1 cellular context compared by ENCODE assay signal in the genomic region with DNA sequence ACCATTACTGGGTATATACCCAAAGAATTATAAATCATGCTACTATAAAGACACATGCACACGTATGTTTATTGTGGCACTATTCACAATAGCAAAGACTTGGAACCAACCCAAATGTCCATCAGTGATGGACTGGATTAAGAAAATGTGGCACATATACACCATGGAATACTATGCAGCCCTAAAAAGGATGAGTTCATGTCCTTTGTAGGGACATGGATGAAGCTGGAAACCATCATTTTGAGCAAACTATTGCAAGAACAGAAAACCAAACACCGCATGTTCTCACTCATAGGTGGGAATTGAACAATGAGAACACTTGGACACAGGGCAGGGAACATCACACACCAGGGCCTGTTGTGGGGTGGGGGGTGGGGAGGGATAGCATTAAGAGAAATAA.
TF ChIP-seq lines count a peak whose summit lies in the region.

No MANE protein-coding gene starts in this region.

TF ChIP-seq in K562, 482 proteins besides CTCF, POLR2A, EP300 and RAD21:
- peak; percentile 56 for TF ChIP-seq ZNF146 (CRISPR knock-in tag; IDR thresholded peaks at IDR 0.05; ENCODE audit: unreplicated experiment)
